Comparison of ENCODE assay signal across 8 cellular contexts in genomic region chr6:6008114-6008647, GRCh38.
DNase-seq lines count a peak whose midpoint lies in the region; ATAC-seq and TF ChIP-seq lines count a peak whose summit lies in the region.

No MANE protein-coding gene starts in this region.

- peak overlapping the region; percentile 53 for H3K9ac ChIP-seq in SU-DHL-6 (ENCODE audit: low read length)

- TF ChIP-seq CTCF in AG10803 (conservative IDR thresholded peaks at IDR 0.05; ENCODE audit: low read length) = no peak
- TF ChIP-seq CTCF in SU-DHL-6 (IDR thresholded peaks at IDR 0.05; ENCODE audit: insufficient read depth, low read length, poor library complexity, severe bottlenecking) = no peak
- TF ChIP-seq CTCF in tibial artery (IDR thresholded peaks at IDR 0.05) = no peak

- ATAC-seq in GM21526 (IDR thresholded peaks at IDR 0.05; ENCODE audit: low FRiP score, unreplicated experiment) (peak; percentile 10), GM18858 (IDR thresholded peaks at IDR 0.05; ENCODE audit: unreplicated experiment) (no peak)

- H3K27me3 ChIP-seq in SU-DHL-6 (ENCODE audit: low read length) = no peaks in the 10 kb centered on the region
- H3K27me3 ChIP-seq in tibial artery = peaks cover 4 to 70% of the 10 kb centered on the region in 2 donors

- no peaks in the 10 kb centered on the region for H3K79me2 ChIP-seq in SU-DHL-6 (ENCODE audit: insufficient read depth, low read length)

- H4K20me1 ChIP-seq in SU-DHL-6 (ENCODE audit: low read depth, low read length) = no peaks in the 10 kb centered on the region

- H2AFZ ChIP-seq in SU-DHL-6 (ENCODE audit: low read depth, low read length, severe bottlenecking) = peak overlapping the region; percentile 96

- H3K4me1 ChIP-seq in tibial artery = peaks cover 0 to 61% (median 42%) of the 10 kb centered on the region in 4 donors

- no peaks in the 10 kb centered on the region for H3K9me2 ChIP-seq in SU-DHL-6 (replicated peaks; ENCODE audit: insufficient read depth, low read length)

- intact Hi-C loops in tibial artery (cut with DNase I; ENCODE audit: low total_unique reads) = loop anchor here (5.0 to 10.0 kb wide), 3 partner anchors 241 to 803 kb away; no protein-coding TSS in a partner anchor

- H3K4me2 ChIP-seq in SU-DHL-6 (ENCODE audit: low read depth, low read length, poor library complexity, severe bottlenecking) = peak overlapping the region; percentile 79

- peak overlapping the region; percentile 32 for H3K27ac ChIP-seq in SU-DHL-6 (ENCODE audit: low read depth, low read length)
- H3K27ac ChIP-seq in tibial artery = peak overlapping the region; percentile 86 to 90

- H3K36me3 ChIP-seq in SU-DHL-6 (ENCODE audit: low read length) = no peaks in the 10 kb centered on the region
- H3K36me3 ChIP-seq in tibial artery = no peaks in the 10 kb centered on the region

- DNase-seq in AG10803 (ENCODE audit: low read depth) = no peak
- no peak for DNase-seq in tibial artery
- DNase-seq in GM19240 (ENCODE audit: insufficient read length, low spot score) = no peak
- DNase-seq in AG08395 (ENCODE audit: low spot score) = no peak

- peaks cover 18% of the 10 kb centered on the region for H3F3A ChIP-seq in SU-DHL-6 (ENCODE audit: insufficient read depth)

- H3K4me3 ChIP-seq in AG10803 (ENCODE audit: low read length) = peak overlapping the region; percentile 67
- peak overlapping the region; percentile 64 for H3K4me3 ChIP-seq in SU-DHL-6 (ENCODE audit: insufficient read depth, low read length, poor library complexity, severe bottlenecking)
- H3K4me3 ChIP-seq in iPS-18c (ENCODE audit: insufficient read depth, low read depth, low read length) = peak overlapping the region; percentile 53
- H3K4me3 ChIP-seq in tibial artery = peak overlapping the region; percentile 56 to 69

- no peaks in the 10 kb centered on the region for H3K9me3 ChIP-seq in SU-DHL-6 (ENCODE audit: insufficient read depth, low read length)
- H3K9me3 ChIP-seq in iPS-18c (ENCODE audit: control insufficient read depth, insufficient read depth, low read length) = no peaks in the 10 kb centered on the region
- peaks cover 0 to 5% (median 0%) of the 10 kb centered on the region in 3 donors for H3K9me3 ChIP-seq in tibial artery
